Comparison of ENCODE assay signal across 22 cellular contexts in the genomic region with DNA sequence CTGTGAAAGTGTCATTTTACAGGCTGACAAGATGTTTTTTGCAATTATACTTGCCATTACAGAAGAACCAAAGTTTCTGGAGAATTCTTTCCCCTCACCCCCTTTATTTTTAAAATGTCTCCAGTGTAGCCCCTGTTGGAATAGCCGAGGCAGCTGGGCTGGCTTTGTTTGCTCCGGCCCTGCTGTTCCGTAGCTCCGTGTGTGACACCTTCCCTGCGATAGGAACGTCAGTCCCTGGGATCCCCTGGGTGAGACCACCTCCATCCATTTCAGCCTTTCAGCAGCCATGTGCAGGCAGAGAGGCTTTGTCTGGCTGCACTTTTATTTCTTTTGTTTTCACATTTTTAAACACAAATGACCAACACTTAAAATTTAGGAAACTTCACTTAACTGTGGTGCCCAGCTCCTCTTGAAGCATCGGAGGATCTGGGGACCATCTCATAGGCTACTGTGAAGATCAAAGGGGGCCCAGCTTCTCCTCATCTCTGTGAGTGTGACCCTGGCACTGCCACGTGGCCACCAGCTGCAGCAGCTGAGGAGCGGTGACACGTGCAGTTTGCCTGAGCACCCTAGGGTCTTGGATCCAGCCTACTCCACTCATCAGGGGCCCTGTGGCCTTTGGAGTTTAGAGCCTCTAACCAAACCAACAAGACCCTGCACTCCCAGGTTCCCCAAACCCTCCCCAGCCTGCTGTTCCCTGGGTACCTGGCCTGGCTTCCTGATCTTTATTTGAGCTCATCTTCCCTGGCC.
DNase-seq lines count a peak whose midpoint lies in the region; ATAC-seq, FAIRE-seq and TF ChIP-seq lines count a peak whose summit lies in the region.
"Had no signal": no experiment of that assay in that cellular context is flagged by ENCODE, and none has a peak within 500 bp of the region (broad histone marks: within the 10 kb centered on the region; RNA-seq: fewer than 3 reads in every experiment).

No MANE protein-coding gene starts in this region.

- no peak overlapping the region for H3K4me3 ChIP-seq in kidney (ENCODE audit: low read length in 2 of 2)
- no peak overlapping the region for H3K4me3 ChIP-seq in aorta (ENCODE audit: low read length in 2 of 2)
- no peak overlapping the region for H3K4me3 ChIP-seq in mammary epithelial cell (replicated peaks in 1 of 3; ENCODE audit: insufficient read depth in 1 of 3, low read depth in 2 of 3, low read length in 3 of 3)
- H3K4me3 ChIP-seq: GM12878 had no signal

- no peak for DNase-seq in activated naive CD4-positive, alpha-beta T cell treated with anti-CD3 and anti-CD28 coated beads, Interleukin-2, amount 10 ng/mL, durations not matched to agents 7 days and 5 days
- DNase-seq in kidney (peak; percentile 59), aorta (peak; percentile 15 to 53), mammary epithelial cell (no peak)
- DNase-seq: 8988T; C1 segment of cervical spinal cord; CD4-positive, CD25-positive, alpha-beta regulatory T cell; CD8-positive, alpha-beta memory T cell; COR-L47; DMS 273 treated with DMSO at 0.1 percent for 48 hours; DMS53; DND-41; EL; GOT3; H7; HFFc6 had no signal

- ATAC-seq in aorta (ENCODE audit: low FRiP score) = no peak
- no peak for ATAC-seq in HG03457 (IDR thresholded peaks at IDR 0.05; ENCODE audit: unreplicated experiment)
- ATAC-seq in HG03442 (IDR thresholded peaks at IDR 0.05; ENCODE audit: unreplicated experiment) = no peak
- ATAC-seq: GM12878, HCT116 had no signal

- 89 to 92% methylated on average over 10 of the region's 10 CpGs for whole genome bisulfite sequencing in aorta, 2 donors
- 93% methylated on average over 9 of the region's 10 CpGs for WGBS in mammary epithelial cell (ENCODE audit: low coverage, missing lambda C conversion rate)

- no peak for TF ChIP-seq CTCF in brain (conservative IDR thresholded peaks at IDR 0.05)
- TF ChIP-seq CTCF in kidney (IDR thresholded peaks at IDR 0.05; ENCODE audit: borderline replicate concordance, extremely low read depth, insufficient read depth) = no peak
- no peak for TF ChIP-seq CTCF in mammary epithelial cell (conservative IDR thresholded peaks at IDR 0.05 in 1 of 2, IDR thresholded peaks at IDR 0.05 in 1 of 2; ENCODE audit: extremely low read depth in 1 of 2, insufficient read depth in 1 of 2, low read depth in 1 of 2, low read length in 2 of 2)

- H3K36me3 ChIP-seq in kidney (ENCODE audit: control insufficient read depth in 1 of 2, insufficient read depth in 2 of 2, low read length in 2 of 2) (peaks cover 0 to 5% of the 10 kb centered on the region in 2 donors), aorta (ENCODE audit: control insufficient read depth in 1 of 2, insufficient read depth in 2 of 2, low read length in 1 of 2) (peaks cover 0 to 7% of the 10 kb centered on the region in 2 donors), mammary epithelial cell (ENCODE audit: insufficient read depth, low read length) (no peaks in the 10 kb centered on the region)

- in situ Hi-C loops in mammary epithelial cell (cut with MboI; ENCODE audit: low sequenced_read_pairs in 2 of 2) = no loop called here

- H3K27me3 ChIP-seq in aorta (ENCODE audit: control insufficient read depth in 1 of 2, insufficient read depth in 2 of 2, low read length in 1 of 2) = no peaks in the 10 kb centered on the region
- no peaks in the 10 kb centered on the region for H3K27me3 ChIP-seq in mammary epithelial cell (ENCODE audit: insufficient read depth, low read length)

- H3K27ac Mint-ChIP-seq in activated naive CD4-positive, alpha-beta T cell treated with anti-CD3 and anti-CD28 coated beads, Interleukin-2, amount 50 U/mL, for 24 hours = peak overlapping the region; percentile 4
- H3K27ac Mint-ChIP-seq in activated naive CD4-positive, alpha-beta T cell treated with anti-CD3 and anti-CD28 coated beads, Interleukin-2, amount 10 ng/mL, durations not matched to agents 7 days and 5 days = no peak overlapping the region
- peak overlapping the region in 3 of 5 experiments; percentile 51 to 81 (median 78) for H3K27ac Mint-ChIP-seq in brain
- H3K27ac Mint-ChIP-seq: HFFc6 had no signal

- no peak for FAIRE-seq in kidney (lab: Jason Lieb, UNC)
- FAIRE-seq: GM12878 had no signal

- H3K4me1 ChIP-seq in kidney (ENCODE audit: control insufficient read depth in 1 of 2, insufficient read depth in 1 of 2, low read depth in 1 of 2, low read length in 2 of 2) = no peaks in the 10 kb centered on the region
- H3K4me1 ChIP-seq in aorta (ENCODE audit: control insufficient read depth in 1 of 2, insufficient read depth in 2 of 2, low read length in 2 of 2) = no peaks in the 10 kb centered on the region
- H3K4me1 ChIP-seq in mammary epithelial cell (ENCODE audit: insufficient read depth, low read length) = no peaks in the 10 kb centered on the region

- H4K20me1 ChIP-seq in mammary epithelial cell (ENCODE audit: insufficient read depth, low read length) = no peaks in the 10 kb centered on the region

- CTCF ChIA-PET in activated naive CD4-positive, alpha-beta T cell treated with anti-CD3 and anti-CD28 coated beads, Interleukin-2, amount 10 ng/mL, durations not matched to agents 7 days and 5 days (lab: Charles Lee) = no interaction called here
- CTCF ChIA-PET in mammary epithelial cell (lab: Charles Lee; ENCODE audit: low non-redundant PET) = interaction anchor here (1.1 kb wide), 1 partner anchor 371 kb away, joined by 4 read pairs; no protein-coding TSS in a partner anchor

- H3K36me3 Mint-ChIP-seq in activated naive CD4-positive, alpha-beta T cell treated with anti-CD3 and anti-CD28 coated beads, Interleukin-2, amount 50 U/mL, for 24 hours = peaks cover 6% of the 10 kb centered on the region
- no peaks in the 10 kb centered on the region for H3K36me3 Mint-ChIP-seq in activated naive CD4-positive, alpha-beta T cell treated with anti-CD3 and anti-CD28 coated beads, Interleukin-2, amount 10 ng/mL, durations not matched to agents 7 days and 5 days
- peaks cover 26% of the 10 kb centered on the region for H3K36me3 Mint-ChIP-seq in brain

- no peak overlapping the region for H2AFZ ChIP-seq in mammary epithelial cell (ENCODE audit: low read depth, low read length)

- no peaks in the 10 kb centered on the region for H3K79me2 ChIP-seq in mammary epithelial cell (ENCODE audit: insufficient read depth, low read length)

- BruUV-seq in mammary epithelial cell (replicated peaks; lab: Mats Ljungman, UMichigan) = no TSS peak

- H3K27ac ChIP-seq in kidney (ENCODE audit: low read depth in 2 of 2, low read length in 2 of 2) = no peak overlapping the region
- H3K27ac ChIP-seq in aorta (ENCODE audit: low read depth in 1 of 2, low read length in 2 of 2) = no peak overlapping the region
- no peak overlapping the region for H3K27ac ChIP-seq in mammary epithelial cell (ENCODE audit: insufficient read depth, low read depth, low read length)

- no peaks in the 10 kb centered on the region for H3K4me1 Mint-ChIP-seq in activated naive CD4-positive, alpha-beta T cell treated with anti-CD3 and anti-CD28 coated beads, Interleukin-2, amount 50 U/mL, for 24 hours
- no peaks in the 10 kb centered on the region for H3K4me1 Mint-ChIP-seq in activated naive CD4-positive, alpha-beta T cell treated with anti-CD3 and anti-CD28 coated beads, Interleukin-2, amount 10 ng/mL, durations not matched to agents 7 days and 5 days
- H3K4me1 Mint-ChIP-seq in brain = peaks cover 49% of the 10 kb centered on the region
- H3K4me1 Mint-ChIP-seq: CD4-positive, CD25-positive, alpha-beta regulatory T cell had no signal

- H3K4me2 ChIP-seq in mammary epithelial cell (ENCODE audit: insufficient read depth, low read depth, low read length) = no peak overlapping the region

- intact Hi-C loops in kidney (cut with DNase I) (no loop called here), aorta (cut with DNase I) (no loop called here), mammary epithelial cell (cut with micrococcal nuclease) (no loop called here)

- no peak overlapping the region for H3K4me3 Mint-ChIP-seq in activated naive CD4-positive, alpha-beta T cell treated with anti-CD3 and anti-CD28 coated beads, Interleukin-2, amount 50 U/mL, for 24 hours
- no peak overlapping the region for H3K4me3 Mint-ChIP-seq in activated naive CD4-positive, alpha-beta T cell treated with anti-CD3 and anti-CD28 coated beads, Interleukin-2, amount 10 ng/mL, durations not matched to agents 7 days and 5 days
- H3K4me3 Mint-ChIP-seq in brain = no peak overlapping the region
- H3K4me3 Mint-ChIP-seq: CD4-positive, CD25-positive, alpha-beta regulatory T cell; CD8-positive, alpha-beta memory T cell; HFFc6 had no signal

- H3K9me3 Mint-ChIP-seq in activated naive CD4-positive, alpha-beta T cell treated with anti-CD3 and anti-CD28 coated beads, Interleukin-2, amount 50 U/mL, for 24 hours = no peaks in the 10 kb centered on the region
- H3K9me3 Mint-ChIP-seq in activated naive CD4-positive, alpha-beta T cell treated with anti-CD3 and anti-CD28 coated beads, Interleukin-2, amount 10 ng/mL, durations not matched to agents 7 days and 5 days = no peaks in the 10 kb centered on the region
- no peaks in the 10 kb centered on the region for H3K9me3 Mint-ChIP-seq in brain
- H3K9me3 Mint-ChIP-seq: CD4-positive, CD25-positive, alpha-beta regulatory T cell; CD8-positive, alpha-beta memory T cell; HFFc6 had no signal

- dilution Hi-C loops in mammary epithelial cell (cut with HindIII; ENCODE audit: low sequenced_read_pairs) = no loop called here

- no peaks in the 10 kb centered on the region for H3K9me3 ChIP-seq in kidney (ENCODE audit: control insufficient read depth in 1 of 2, low read length in 2 of 2)
- H3K9me3 ChIP-seq in aorta (ENCODE audit: control insufficient read depth, low read length) = no peaks in the 10 kb centered on the region
- H3K9me3 ChIP-seq in mammary epithelial cell (replicated peaks; ENCODE audit: insufficient read depth, low read length) = no peaks in the 10 kb centered on the region

- H3K9ac ChIP-seq in kidney (ENCODE audit: low read length in 2 of 2) = no peak overlapping the region
- H3K9ac ChIP-seq in mammary epithelial cell (ENCODE audit: insufficient read depth, low read length) = no peak overlapping the region

- no peaks in the 10 kb centered on the region for H3K27me3 Mint-ChIP-seq in activated naive CD4-positive, alpha-beta T cell treated with anti-CD3 and anti-CD28 coated beads, Interleukin-2, amount 50 U/mL, for 24 hours
- no peaks in the 10 kb centered on the region for H3K27me3 Mint-ChIP-seq in activated naive CD4-positive, alpha-beta T cell treated with anti-CD3 and anti-CD28 coated beads, Interleukin-2, amount 10 ng/mL, durations not matched to agents 7 days and 5 days
- peaks cover 8% of the 10 kb centered on the region for H3K27me3 Mint-ChIP-seq in brain
- H3K27me3 Mint-ChIP-seq: CD4-positive, CD25-positive, alpha-beta regulatory T cell had no signal

Comparison
In these comparisons a context has a peak if more than half of its experiments do, and no peak if none do; other contexts are left out.
1. DNase-seq: peak in kidney (single experiment) and aorta (2 of 2); none in activated naive CD4-positive, alpha-beta T cell treated with anti-CD3 and anti-CD28 coated beads, Interleukin-2, amount 10 ng/mL, durations not matched to agents 7 days and 5 days (single experiment) and mammary epithelial cell (single experiment).